Comparison of ENCODE assay signal across 1 cellular context in the genomic region with DNA sequence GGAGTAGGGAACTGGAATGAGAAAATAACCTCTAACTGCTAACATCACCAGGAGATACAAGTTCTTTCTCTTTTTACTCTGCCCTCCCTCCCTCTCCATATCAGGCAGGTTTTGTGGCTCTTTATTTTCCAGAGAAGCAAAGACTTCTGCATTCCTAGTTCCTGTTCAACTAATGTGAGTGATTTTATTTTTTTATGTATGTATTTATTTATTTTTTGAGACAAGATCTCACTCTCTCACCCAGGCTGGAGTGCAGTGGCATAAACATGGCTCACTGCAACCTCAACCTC.
TF ChIP-seq lines count a peak whose summit lies in the region.

No MANE protein-coding gene starts in this region.

TF ChIP-seq in HCT116, 20 proteins besides CTCF, POLR2A, EP300 and RAD21:
- TF ChIP-seq POLR2AphosphoS5 (IDR thresholded peaks at IDR 0.05; ENCODE audit: low read depth, low read length) (peak; percentile 30), SRF (IDR thresholded peaks at IDR 0.05; ENCODE audit: low read depth) (no peak)
